Comparison of ENCODE assay signal across 18 cellular contexts in the genomic region with DNA sequence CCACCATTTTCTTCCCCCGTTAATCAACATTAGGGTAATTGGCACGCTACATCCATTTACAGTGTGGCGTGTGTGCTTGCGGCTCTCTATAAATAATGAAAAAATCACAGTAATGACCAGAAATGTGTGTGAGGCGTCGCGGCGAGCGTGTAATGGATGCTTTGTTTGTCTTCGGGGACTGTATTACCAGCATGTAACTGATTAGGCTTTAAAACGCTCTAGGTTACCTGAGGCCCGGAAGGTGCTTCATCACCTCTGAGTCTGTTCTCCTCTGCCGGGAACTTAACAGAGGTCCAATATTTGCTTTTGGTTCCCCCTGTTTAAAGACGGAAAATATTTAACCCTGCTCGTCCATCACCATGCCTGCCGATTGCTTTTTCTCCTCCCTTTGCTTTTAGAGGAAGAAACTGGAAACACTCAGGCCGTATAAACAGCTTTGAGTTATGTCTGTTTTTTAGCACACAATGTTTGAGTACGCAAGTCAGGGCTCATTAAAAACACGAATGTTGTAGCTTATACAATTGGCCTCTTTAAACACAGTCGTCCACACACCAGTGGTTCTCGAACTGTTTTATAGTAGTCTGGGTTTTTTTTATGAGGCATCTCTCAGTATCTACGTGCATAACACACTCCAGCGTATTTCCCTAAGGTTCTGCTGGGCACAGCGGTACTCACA. TPM values are rescaled to one million over a fixed set of nuclear protein-coding genes. Genes with fewer than 3 reads are reported as not detected.
DNase-seq lines count a peak whose midpoint lies in the region; ATAC-seq and TF ChIP-seq lines count a peak whose summit lies in the region.
"Had no signal": no experiment of that assay in that cellular context is flagged by ENCODE, and none has a peak within 500 bp of the region (broad histone marks: within the 10 kb centered on the region; RNA-seq: fewer than 3 reads in every experiment).

No MANE protein-coding gene starts in this region.

- peak overlapping the region; percentile 84; the same call in 1 of the 2 replicates for H2AFZ ChIP-seq in GM23338
- H2AFZ ChIP-seq in trophoblast cell (ENCODE audit: insufficient read depth, low read length, poor library complexity): no peak overlapping the region

- no peak overlapping the region for H3K27ac Mint-ChIP-seq in GM23338
- H3K27ac Mint-ChIP-seq: CD4-positive, CD25-positive, alpha-beta regulatory T cell; IgD-negative memory B cell had no signal

- no peaks in the 10 kb centered on the region for H4K20me1 ChIP-seq in GM23338 (replicated peaks; ENCODE audit: insufficient read depth)

- no peak overlapping the region for H4K8ac ChIP-seq in trophoblast cell (ENCODE audit: low read depth, low read length)

- no peak overlapping the region for H3K18ac ChIP-seq in trophoblast cell (ENCODE audit: low read length)

- no peak overlapping the region for H3K4me3 Mint-ChIP-seq in GM23338
- H3K4me3 Mint-ChIP-seq: CD4-positive, CD25-positive, alpha-beta regulatory T cell; IgD-negative memory B cell had no signal

- no peak overlapping the region for H4K12ac ChIP-seq in trophoblast cell (ENCODE audit: low read depth, low read length)

- no peak overlapping the region for H3K4me2 ChIP-seq in GM23338
- no peak overlapping the region for H3K4me2 ChIP-seq in trophoblast cell (ENCODE audit: low read length)

- H3F3A ChIP-seq in GM23338 (replicated peaks; ENCODE audit: low read depth): no peaks in the 10 kb centered on the region

- H3K27ac ChIP-seq in GM23338 (ENCODE audit: low read depth) (no peak overlapping the region), rectal smooth muscle tissue (ENCODE audit: low read depth, low read length) (no peak overlapping the region), trophoblast cell (ENCODE audit: low read depth, low read length) (no peak overlapping the region)
- H3K27ac ChIP-seq: suprapubic skin had no signal

- H3K23ac ChIP-seq in trophoblast cell (ENCODE audit: low read length): no peak overlapping the region

- TF ChIP-seq CTCF in GM23338 (conservative IDR thresholded peaks at IDR 0.05; ENCODE audit: low read depth in 2 of 2): no peak

- no peaks in the 10 kb centered on the region for H3K4me1 ChIP-seq in GM23338 (ENCODE audit: insufficient read depth)
- H3K4me1 ChIP-seq in endocrine pancreas (ENCODE audit: control insufficient read depth, insufficient read depth, low read length): no peaks in the 10 kb centered on the region
- peaks cover 2% of the 10 kb centered on the region for H3K4me1 ChIP-seq in rectal smooth muscle tissue (ENCODE audit: control insufficient read depth, insufficient read depth, low read length)
- H3K4me1 ChIP-seq in trophoblast cell (ENCODE audit: control insufficient read depth in 1 of 2, insufficient read depth in 2 of 2, low read length in 2 of 2): no peaks in the 10 kb centered on the region
- H3K4me1 ChIP-seq: suprapubic skin had no signal

- H3K79me2 ChIP-seq in GM23338 (replicated peaks; ENCODE audit: insufficient read depth) (no peaks in the 10 kb centered on the region), trophoblast cell (ENCODE audit: control insufficient read depth, insufficient read depth, low read length, poor library complexity) (no peaks in the 10 kb centered on the region)

- no peaks in the 10 kb centered on the region for H3K27me3 Mint-ChIP-seq in GM23338 (ENCODE audit: insufficient read depth, low read depth, poor library complexity)

- H3K9me3 ChIP-seq in endocrine pancreas (ENCODE audit: control insufficient read depth, low read length) (no peaks in the 10 kb centered on the region), trophoblast cell (ENCODE audit: insufficient read depth, low read depth, low read length) (no peaks in the 10 kb centered on the region)

- H3K79me1 ChIP-seq in trophoblast cell (ENCODE audit: low read length): no peaks in the 10 kb centered on the region

- H2BK5ac ChIP-seq in trophoblast cell (ENCODE audit: low read depth, low read length, poor library complexity): no peak overlapping the region

- ATAC-seq in GM23338 (no peak), GM18907 (IDR thresholded peaks at IDR 0.05; ENCODE audit: unreplicated experiment) (no peak)
- ATAC-seq: Right ventricle myocardium inferior had no signal

- H3K4me1 Mint-ChIP-seq in GM23338: no peaks in the 10 kb centered on the region; the same call in 2 of the 3 replicates
- H3K4me1 Mint-ChIP-seq: IgD-negative memory B cell had no signal

- H2BK12ac ChIP-seq in trophoblast cell (ENCODE audit: low read length): no peak overlapping the region

- peaks cover 4% of the 10 kb centered on the region; the same call in 1 of the 3 replicates for H3K36me3 Mint-ChIP-seq in GM23338 (ENCODE audit: low read depth)
- H3K36me3 Mint-ChIP-seq: CD4-positive, CD25-positive, alpha-beta regulatory T cell; IgD-negative memory B cell had no signal

- H3K9me3 Mint-ChIP-seq in GM23338: peaks cover 10% of the 10 kb centered on the region; the same call in 2 of the 3 replicates

- no peak overlapping the region for H3K4ac ChIP-seq in trophoblast cell (ENCODE audit: low read depth, low read length)

- DNase-seq in GM23338 (ENCODE audit: low spot score): no peak
- peak; percentile 25 for DNase-seq in NCI-H2081 treated with DMSO at 0.1 percent for 48 hours (lab: John Stamatoyannopoulos, UW)
- no peak for DNase-seq in SIG-M5 treated with dmso at 0.1 percent for 504 hours (lab: John Stamatoyannopoulos, UW; ENCODE audit: unreplicated experiment)
- no peak for DNase-seq in NK-92 (lab: John Stamatoyannopoulos, UW; ENCODE audit: unreplicated experiment)
- DNase-seq in trophoblast cell: no peak
- DNase-seq: activated effector memory CD4-positive, alpha-beta T cell treated with anti-CD3 and anti-CD28 coated beads, Interleukin-2, amount 50 U/mL, for 16 hours; amniotic stem cell; caudate nucleus; CD4-positive, CD25-positive, alpha-beta regulatory T cell; foreskin melanocyte; MM.1S; NCI-H2171 treated with DMSO at 0.1 percent for 48 hours had no signal

- H3K4me3 ChIP-seq in GM23338: no peak overlapping the region
- peak overlapping the region; percentile 66 for H3K4me3 ChIP-seq in endocrine pancreas (ENCODE audit: control insufficient read depth, insufficient read depth, low read length)
- peak overlapping the region; percentile 17 for H3K4me3 ChIP-seq in rectal smooth muscle tissue (ENCODE audit: low read length)
- no peak overlapping the region for H3K4me3 ChIP-seq in trophoblast cell (ENCODE audit: low read depth, low read length)
- H3K4me3 ChIP-seq: suprapubic skin had no signal

- H3K9ac ChIP-seq in endocrine pancreas (ENCODE audit: control insufficient read depth, insufficient read depth, low read length) (peak overlapping the region; percentile 40), rectal smooth muscle tissue (ENCODE audit: low read length) (no peak overlapping the region), trophoblast cell (ENCODE audit: low read length) (no peak overlapping the region)

- H3K36me3 ChIP-seq in GM23338 (ENCODE audit: insufficient read depth) (no peaks in the 10 kb centered on the region), endocrine pancreas (ENCODE audit: control insufficient read depth, insufficient read depth, low read length) (no peaks in the 10 kb centered on the region), rectal smooth muscle tissue (ENCODE audit: control insufficient read depth, insufficient read depth, low read length) (no peaks in the 10 kb centered on the region), trophoblast cell (ENCODE audit: control insufficient read depth in 1 of 2, insufficient read depth in 2 of 2, low read length in 2 of 2) (no peaks in the 10 kb centered on the region)
- H3K36me3 ChIP-seq: suprapubic skin had no signal

- H2BK120ac ChIP-seq in trophoblast cell (ENCODE audit: insufficient read depth, low read length, poor library complexity): no peak overlapping the region

- peaks cover 6% of the 10 kb centered on the region; the same call in 1 of the 2 replicates for H3K9me2 ChIP-seq in GM23338 (ENCODE audit: insufficient read depth)

- no peaks in the 10 kb centered on the region for H3K27me3 ChIP-seq in GM23338 (ENCODE audit: insufficient read depth)
- H3K27me3 ChIP-seq in endocrine pancreas (ENCODE audit: control insufficient read depth, insufficient read depth, low read length): no peaks in the 10 kb centered on the region
- H3K27me3 ChIP-seq in rectal smooth muscle tissue (ENCODE audit: control insufficient read depth, insufficient read depth, low read length): no peaks in the 10 kb centered on the region
- H3K27me3 ChIP-seq in trophoblast cell (ENCODE audit: insufficient read depth, low read length): no peaks in the 10 kb centered on the region

- WGBS in trophoblast cell (ENCODE audit: extremely low coverage, insufficient coverage, insufficient read length): no CpG with 5 or more reads among the region's 24 CpGs

- no peak overlapping the region for H2AK5ac ChIP-seq in trophoblast cell (ENCODE audit: low read length)

- no peak overlapping the region for H3K14ac ChIP-seq in trophoblast cell (ENCODE audit: low read length)

- no peak overlapping the region for H4K91ac ChIP-seq in trophoblast cell (ENCODE audit: low read depth, low read length)

TF ChIP-seq in GM23338, 12 proteins besides CTCF, POLR2A, EP300 and RAD21 (continues in another document):
- TF ChIP-seq, protein P1, sequence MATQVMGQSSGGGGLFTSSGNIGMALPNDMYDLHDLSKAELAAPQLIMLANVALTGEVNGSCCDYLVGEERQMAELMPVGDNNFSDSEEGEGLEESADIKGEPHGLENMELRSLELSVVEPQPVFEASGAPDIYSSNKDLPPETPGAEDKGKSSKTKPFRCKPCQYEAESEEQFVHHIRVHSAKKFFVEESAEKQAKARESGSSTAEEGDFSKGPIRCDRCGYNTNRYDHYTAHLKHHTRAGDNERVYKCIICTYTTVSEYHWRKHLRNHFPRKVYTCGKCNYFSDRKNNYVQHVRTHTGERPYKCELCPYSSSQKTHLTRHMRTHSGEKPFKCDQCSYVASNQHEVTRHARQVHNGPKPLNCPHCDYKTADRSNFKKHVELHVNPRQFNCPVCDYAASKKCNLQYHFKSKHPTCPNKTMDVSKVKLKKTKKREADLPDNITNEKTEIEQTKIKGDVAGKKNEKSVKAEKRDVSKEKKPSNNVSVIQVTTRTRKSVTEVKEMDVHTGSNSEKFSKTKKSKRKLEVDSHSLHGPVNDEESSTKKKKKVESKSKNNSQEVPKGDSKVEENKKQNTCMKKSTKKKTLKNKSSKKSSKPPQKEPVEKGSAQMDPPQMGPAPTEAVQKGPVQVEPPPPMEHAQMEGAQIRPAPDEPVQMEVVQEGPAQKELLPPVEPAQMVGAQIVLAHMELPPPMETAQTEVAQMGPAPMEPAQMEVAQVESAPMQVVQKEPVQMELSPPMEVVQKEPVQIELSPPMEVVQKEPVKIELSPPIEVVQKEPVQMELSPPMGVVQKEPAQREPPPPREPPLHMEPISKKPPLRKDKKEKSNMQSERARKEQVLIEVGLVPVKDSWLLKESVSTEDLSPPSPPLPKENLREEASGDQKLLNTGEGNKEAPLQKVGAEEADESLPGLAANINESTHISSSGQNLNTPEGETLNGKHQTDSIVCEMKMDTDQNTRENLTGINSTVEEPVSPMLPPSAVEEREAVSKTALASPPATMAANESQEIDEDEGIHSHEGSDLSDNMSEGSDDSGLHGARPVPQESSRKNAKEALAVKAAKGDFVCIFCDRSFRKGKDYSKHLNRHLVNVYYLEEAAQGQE (IDR thresholded peaks at IDR 0.05; ENCODE audit: unreplicated experiment): no peak
- no peak for TF ChIP-seq ZNF114 (CRISPR knock-in tag; IDR thresholded peaks at IDR 0.05)

RNA-seq across cellular contexts. Expression of a gene that starts 13.2 kb away (rescaled TPM):
- 29.0 and 32.9 TPM in 2 replicates for total RNA-seq in GM23338 (2014; rRNA removed; shearing (Covaris generic))
- polyA plus RNA-seq in GM23338 (2016; fragmentation: Nextera tagmentation; extraction: Ambion mirVana): 17.7 and 19.0 TPM in 2 replicates
- polyA plus RNA-seq in trophoblast cell (2013): 2.4 and 2.7 TPM in 2 replicates

Comparison
In these comparisons a context has a peak if more than half of its experiments do, and no peak if none do; other contexts are left out.
1. H3K4me3 ChIP-seq: peak in endocrine pancreas (single experiment) and rectal smooth muscle tissue (single experiment); none in GM23338 (single experiment) and trophoblast cell (single experiment).